ENCODE assay signal across 16 cellular contexts in the genomic region with DNA sequence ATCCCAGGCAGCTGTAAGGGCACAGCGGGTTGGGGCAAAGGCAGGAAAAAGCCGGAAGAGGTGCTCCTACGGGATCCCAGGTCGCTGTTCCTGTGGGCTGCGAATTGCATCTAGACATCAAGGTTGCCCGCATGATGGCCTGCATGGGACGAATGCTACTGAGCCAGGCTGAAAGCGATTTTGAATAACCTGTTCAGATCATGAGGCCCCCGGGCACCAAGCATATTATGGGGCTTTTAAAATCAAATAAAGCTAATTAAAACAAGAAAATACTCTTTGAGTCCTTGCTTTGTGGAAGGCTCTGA. TPM values are rescaled to one million over a fixed set of nuclear protein-coding genes. Genes with fewer than 3 reads are reported as not detected.
A peak's percentile ranks its signal among the peaks of the same experiment; 100 is the strongest.
DNase-seq lines count a peak whose midpoint lies in the region; ATAC-seq and TF ChIP-seq lines count a peak whose summit lies in the region.
"Had no signal": no experiment of that assay in that cellular context is flagged by ENCODE, and none has a peak within 500 bp of the region (broad histone marks: within the 10 kb centered on the region; RNA-seq: fewer than 3 reads in every experiment).

No MANE protein-coding gene starts in this region.

- peak; percentile 1 for DNase-seq in activated CD4-positive, alpha-beta T cell treated with anti-CD3 and anti-CD28 coated beads for 36 hours
- DNase-seq in activated CD4-positive, alpha-beta T cell treated with anti-CD3 and anti-CD28 coated beads for 4 hours: no peak
- DNase-seq in Right ventricle myocardium inferior (ENCODE audit: missing footprints) (peak; percentile 40), heart right ventricle (no peak), islet precursor cell (peak; percentile 30), progenitor cell of endocrine pancreas (ENCODE audit: low spot score, unreplicated experiment) (peak; percentile 3), SW480 (ENCODE audit: low spot score) (no peak)
- DNase-seq: AML-193, KG1, NCI-H1105 treated with DMSO at 0.1 percent for 48 hours, NCI-H1694, NCI-H2081 treated with DMSO at 0.1 percent for 48 hours, NCI-H748 treated with DMSO at 0.1 percent for 48 hours, OCI-M1 had no signal

- H3K4me1 ChIP-seq in heart right ventricle: peaks cover 15 to 84% (median 54%) of the 10 kb centered on the region in 9 donors

- POLR2A ChIA-PET in activated CD4-positive, alpha-beta T cell treated with anti-CD3 and anti-CD28 coated beads for 36 hours (lab: Charles Lee): no interaction called here

- TF ChIP-seq CTCF in heart right ventricle (IDR thresholded peaks at IDR 0.05) (no peak), progenitor cell of endocrine pancreas (IDR thresholded peaks at IDR 0.05; ENCODE audit: unreplicated experiment) (no peak)

- CTCF ChIA-PET in activated CD4-positive, alpha-beta T cell treated with anti-CD3 and anti-CD28 coated beads for 36 hours (lab: Charles Lee): no interaction called here

- peaks cover 9% of the 10 kb centered on the region for H3K27me3 Mint-ChIP-seq in activated CD4-positive, alpha-beta T cell treated with anti-CD3 and anti-CD28 coated beads for 36 hours
- H3K27me3 Mint-ChIP-seq in progenitor cell of endocrine pancreas: peaks cover 26% of the 10 kb centered on the region

- WGBS in heart right ventricle, 2 donors: 94 to 98% methylated on average over 9 of the region's 9 CpGs

- H3K4me3 ChIP-seq in heart right ventricle: no peak overlapping the region

- no peaks in the 10 kb centered on the region for H3K9me3 ChIP-seq in heart right ventricle

- intact Hi-C loops in activated CD4-positive, alpha-beta T cell treated with anti-CD3 and anti-CD28 coated beads for 36 hours (cut with DNase I, micrococcal nuclease): no loop called here
- intact Hi-C loops in Right ventricle myocardium inferior (cut with DNase I) (no loop called here), heart right ventricle (cut with DNase I) (no loop called here)

- no peaks in the 10 kb centered on the region for H3K4me1 Mint-ChIP-seq in activated CD4-positive, alpha-beta T cell treated with anti-CD3 and anti-CD28 coated beads for 36 hours
- H3K4me1 Mint-ChIP-seq in progenitor cell of endocrine pancreas (ENCODE audit: low read depth): no peaks in the 10 kb centered on the region

- no peak overlapping the region for H3K4me3 Mint-ChIP-seq in activated CD4-positive, alpha-beta T cell treated with anti-CD3 and anti-CD28 coated beads for 36 hours
- H3K4me3 Mint-ChIP-seq in progenitor cell of endocrine pancreas (ENCODE audit: low read depth): no peak overlapping the region

- no peaks in the 10 kb centered on the region for H3K9me3 Mint-ChIP-seq in activated CD4-positive, alpha-beta T cell treated with anti-CD3 and anti-CD28 coated beads for 36 hours (ENCODE audit: low read depth)
- H3K9me3 Mint-ChIP-seq in progenitor cell of endocrine pancreas (ENCODE audit: low read depth): no peaks in the 10 kb centered on the region

- no peaks in the 10 kb centered on the region for H3K36me3 Mint-ChIP-seq in activated CD4-positive, alpha-beta T cell treated with anti-CD3 and anti-CD28 coated beads for 36 hours (ENCODE audit: low read depth)
- no peaks in the 10 kb centered on the region for H3K36me3 Mint-ChIP-seq in progenitor cell of endocrine pancreas (ENCODE audit: insufficient read depth)

- no peak overlapping the region for H3K27ac Mint-ChIP-seq in activated CD4-positive, alpha-beta T cell treated with anti-CD3 and anti-CD28 coated beads for 36 hours
- H3K27ac Mint-ChIP-seq in progenitor cell of endocrine pancreas: no peak overlapping the region

- peaks cover 0 to under 1% (median 0%) of the 10 kb centered on the region in 7 donors for H3K27me3 ChIP-seq in heart right ventricle

- H3K27ac ChIP-seq in heart right ventricle: peak overlapping the region in 3 of 10 donors; percentile 20 to 26 (median 22)
- H3K27ac ChIP-seq: 22Rv1 had no signal

- H3K36me3 ChIP-seq in heart right ventricle: no peaks in the 10 kb centered on the region

- no peak for ATAC-seq in activated CD4-positive, alpha-beta T cell treated with anti-CD3 and anti-CD28 coated beads for 36 hours
- ATAC-seq in Right ventricle myocardium inferior (no peak), heart right ventricle (no peak), HG03095 (IDR thresholded peaks at IDR 0.05; ENCODE audit: unreplicated experiment) (no peak)

RNA-seq across cellular contexts. Expression of a gene that starts 37.1 kb away (rescaled TPM):
- total RNA-seq in activated CD4-positive, alpha-beta T cell treated with anti-CD3 and anti-CD28 coated beads for 36 hours: 1 to 10 TPM; 1.1 to 1.8 TPM
- total RNA-seq in Right ventricle myocardium inferior (95.4 TPM), heart right ventricle (100 to 1,000 TPM in 6 of 10 donors, 10 to 100 TPM in 4; 70.6 to 152 (median 126) TPM), progenitor cell of endocrine pancreas (9.3 and 12.2 TPM in 2 replicates)
- polyA plus RNA-seq in heart right ventricle: 100 to 1,000 TPM in 1 of 2 donors, 10 to 100 TPM in 1; 30.8 to 107 TPM

Comparison
In these comparisons a context has a peak if more than half of its experiments do, and no peak if none do; other contexts are left out.
1. DNase-seq: peak in activated CD4-positive, alpha-beta T cell treated with anti-CD3 and anti-CD28 coated beads for 36 hours (single experiment), Right ventricle myocardium inferior (single experiment), islet precursor cell (single experiment) and progenitor cell of endocrine pancreas (single experiment); none in activated CD4-positive, alpha-beta T cell treated with anti-CD3 and anti-CD28 coated beads for 4 hours (0 of 2), heart right ventricle (0 of 2) and SW480 (single experiment).